In genomic region chr2:188984680-188985079, GRCh38 we compare ENCODE assay signal across 16 cellular contexts. TPM values are rescaled to one million over a fixed set of nuclear protein-coding genes. Genes with fewer than 3 reads are reported as not detected.
DNase-seq lines count a peak whose midpoint lies in the region; ATAC-seq and TF ChIP-seq lines count a peak whose summit lies in the region.
"Had no signal": no experiment of that assay in that cellular context is flagged by ENCODE, and none has a peak within 500 bp of the region (broad histone marks: within the 10 kb centered on the region; RNA-seq: fewer than 3 reads in every experiment).

No MANE protein-coding gene starts in this region.

- H3F3A ChIP-seq in SK-N-SH (replicated peaks; ENCODE audit: insufficient read depth) = peaks cover 88% of the 10 kb centered on the region

- peak overlapping the region; percentile 96 for H3K9ac ChIP-seq in SK-N-SH

- POLR2A ChIA-PET in SK-N-SH (lab: Yijun Ruan, JAX) = no interaction called here

- H3K4me1 ChIP-seq in SK-N-SH (ENCODE audit: control insufficient read depth in 1 of 2, insufficient read depth in 2 of 2, low read depth in 1 of 2, low read length in 1 of 2) = peaks cover 10 to 51% of the 10 kb centered on the region in 2 experiments
- H3K4me1 ChIP-seq: spleen had no signal

- no peak overlapping the region for H3K4me3 Mint-ChIP-seq in stimulated activated naive B cell treated with anti-CD40 and anti-IgM and Interleukin-4, amounts not matched to agents 10 μg/mL and 1 μg/mL and 100 μg/mL, for 72 hours
- H3K4me3 Mint-ChIP-seq: activated naive CD4-positive, alpha-beta T cell treated with anti-CD3 and anti-CD28 coated beads, Interleukin-2, amount 50 U/mL, for 24 hours; CD4-positive, CD25-positive, alpha-beta regulatory T cell had no signal

- no peaks in the 10 kb centered on the region for H3K4me1 Mint-ChIP-seq in stimulated activated naive B cell treated with anti-CD40 and anti-IgM and Interleukin-4, amounts not matched to agents 10 μg/mL and 1 μg/mL and 100 μg/mL, for 72 hours
- H3K4me1 Mint-ChIP-seq: activated naive CD4-positive, alpha-beta T cell treated with anti-CD3 and anti-CD28 coated beads, Interleukin-2, amount 50 U/mL, for 24 hours; CD4-positive, CD25-positive, alpha-beta regulatory T cell had no signal

- 25% methylated on average over 5 of the region's 5 CpGs for WGBS in SK-N-SH (ENCODE audit: low lambda C conversion rate)

- H3K36me3 Mint-ChIP-seq in stimulated activated naive B cell treated with anti-CD40 and anti-IgM and Interleukin-4, amounts not matched to agents 10 μg/mL and 1 μg/mL and 100 μg/mL, for 72 hours = no peaks in the 10 kb centered on the region
- H3K36me3 Mint-ChIP-seq: activated naive CD4-positive, alpha-beta T cell treated with anti-CD3 and anti-CD28 coated beads, Interleukin-2, amount 50 U/mL, for 24 hours; CD4-positive, CD25-positive, alpha-beta regulatory T cell had no signal

- H3K36me3 ChIP-seq in SK-N-SH (replicated peaks in 1 of 2; ENCODE audit: control insufficient read depth in 1 of 2, insufficient read depth in 2 of 2, low read length in 1 of 2) = peaks cover 55 to 85% of the 10 kb centered on the region in 2 experiments
- H3K36me3 ChIP-seq: spleen had no signal

- no peaks in the 10 kb centered on the region for H4K20me1 ChIP-seq in SK-N-SH (ENCODE audit: insufficient read depth)

- TF ChIP-seq EP300 in SK-N-SH (IDR thresholded peaks at IDR 0.05; ENCODE audit: borderline replicate concordance in 1 of 2, low read depth in 1 of 2, low read length in 1 of 2) = peak in 1 of 2 experiments; percentile 90; a peak in 2 of 4 replicates

- H3K9me3 Mint-ChIP-seq in stimulated activated naive B cell treated with anti-CD40 and anti-IgM and Interleukin-4, amounts not matched to agents 10 μg/mL and 1 μg/mL and 100 μg/mL, for 72 hours = no peaks in the 10 kb centered on the region
- H3K9me3 Mint-ChIP-seq: activated naive CD4-positive, alpha-beta T cell treated with anti-CD3 and anti-CD28 coated beads, Interleukin-2, amount 50 U/mL, for 24 hours had no signal

- no peaks in the 10 kb centered on the region for H3K27me3 ChIP-seq in SK-N-SH (ENCODE audit: insufficient read depth)
- H3K27me3 ChIP-seq: spleen had no signal

- no peak for TF ChIP-seq CTCF in AG10803 (conservative IDR thresholded peaks at IDR 0.05; ENCODE audit: low read length)
- TF ChIP-seq CTCF in SK-N-SH (IDR thresholded peaks at IDR 0.05) = no peak
- no peak for TF ChIP-seq CTCF in fibroblast of villous mesenchyme (IDR thresholded peaks at IDR 0.05; ENCODE audit: insufficient read depth, low read depth, low read length)

- ATAC-seq in sciatic nerve (peak; percentile 87), GM21528 (IDR thresholded peaks at IDR 0.05; ENCODE audit: low FRiP score, unreplicated experiment) (no peak)
- ATAC-seq in stimulated activated naive B cell treated with anti-CD40 and anti-IgM and Interleukin-4, amounts not matched to agents 10 μg/mL and 1 μg/mL and 100 μg/mL, for 72 hours (replicated peaks) = no peak
- ATAC-seq: esophagus mucosa had no signal

- CTCF ChIA-PET in SK-N-SH (lab: Yijun Ruan, JAX) = interaction anchor here (0.9 to 4.7 kb wide), 13 partner anchors 10 to 1489 kb away, joined by 3 to 32 read pairs (median 4); partner anchors contain the start of gene COL3A1

- DNase-seq in AG10803 (ENCODE audit: low read depth) = peak; percentile 95
- DNase-seq in SK-N-SH = no peak
- DNase-seq in fibroblast of villous mesenchyme (ENCODE audit: low read depth) = peak; percentile 88
- no peak for DNase-seq in sciatic nerve (ENCODE audit: low spot score)
- DNase-seq in NCI-H2171 treated with DMSO at 0.1 percent for 48 hours (lab: John Stamatoyannopoulos, UW) = no peak
- no peak for DNase-seq in stimulated activated naive B cell treated with anti-CD40 and anti-IgM and Interleukin-4, amounts not matched to agents 10 μg/mL and 1 μg/mL and 100 μg/mL, for 72 hours
- no peak for DNase-seq in SKM-1 treated with dmso at 0.1 percent for 144 hours (lab: John Stamatoyannopoulos, UW; ENCODE audit: unreplicated experiment)
- DNase-seq: activated CD4-positive, alpha-beta T cell treated with anti-CD3 and anti-CD28 coated beads for 4 hours; CD4-positive, CD25-positive, alpha-beta regulatory T cell; KG1; SIG-M5; spleen had no signal

- H3K27ac Mint-ChIP-seq in stimulated activated naive B cell treated with anti-CD40 and anti-IgM and Interleukin-4, amounts not matched to agents 10 μg/mL and 1 μg/mL and 100 μg/mL, for 72 hours = no peak overlapping the region
- H3K27ac Mint-ChIP-seq: activated naive CD4-positive, alpha-beta T cell treated with anti-CD3 and anti-CD28 coated beads, Interleukin-2, amount 50 U/mL, for 24 hours; CD4-positive, CD25-positive, alpha-beta regulatory T cell had no signal

- H3K4me2 ChIP-seq in SK-N-SH = peak overlapping the region; percentile 56; the same call in 1 of the 2 replicates

- H2AFZ ChIP-seq in SK-N-SH (ENCODE audit: low read depth) = no peak overlapping the region

- peaks cover 89% of the 10 kb centered on the region for H3K79me2 ChIP-seq in SK-N-SH (ENCODE audit: insufficient read depth)

- intact Hi-C loops in sciatic nerve (cut with DNase I) = no loop called here

- no peaks in the 10 kb centered on the region for H3K9me3 ChIP-seq in SK-N-SH
- H3K9me3 ChIP-seq: spleen had no signal

- peak overlapping the region; percentile 4 for H3K4me3 ChIP-seq in AG10803 (ENCODE audit: low read length)
- no peak overlapping the region for H3K4me3 ChIP-seq in SK-N-SH (ENCODE audit: low read depth in 2 of 2, low read length in 1 of 2)
- peak overlapping the region; percentile 99 for H3K4me3 ChIP-seq in fibroblast of villous mesenchyme (ENCODE audit: low read depth, low read length)
- H3K4me3 ChIP-seq: GM12878, spleen had no signal

- peak overlapping the region; percentile 99 to 100 for H3K27ac ChIP-seq in SK-N-SH (ENCODE audit: low read depth in 2 of 2, low read length in 1 of 2)

- H3K9me2 ChIP-seq in SK-N-SH = no peaks in the 10 kb centered on the region

- no peaks in the 10 kb centered on the region for H3K27me3 Mint-ChIP-seq in stimulated activated naive B cell treated with anti-CD40 and anti-IgM and Interleukin-4, amounts not matched to agents 10 μg/mL and 1 μg/mL and 100 μg/mL, for 72 hours
- H3K27me3 Mint-ChIP-seq: activated naive CD4-positive, alpha-beta T cell treated with anti-CD3 and anti-CD28 coated beads, Interleukin-2, amount 50 U/mL, for 24 hours; CD4-positive, CD25-positive, alpha-beta regulatory T cell had no signal

- no peak for TF ChIP-seq RAD21 in SK-N-SH (IDR thresholded peaks at IDR 0.05; ENCODE audit: low read length)

TF ChIP-seq in SK-N-SH, 30 proteins besides CTCF, POLR2A, EP300 and RAD21 (continues in another document):
- no peak for TF ChIP-seq FOXJ3 (CRISPR knock-in tag; IDR thresholded peaks at IDR 0.05)
- 0 out of 2 replicates have a peak, but pooled peaks have one; percentile 22 for TF ChIP-seq MEF2A (IDR thresholded peaks at IDR 0.05; ENCODE audit: borderline replicate concordance, low read depth)
- TF ChIP-seq CHD2 (IDR thresholded peaks at IDR 0.05; ENCODE audit: low read length, partially characterized antibody) = no peak
- TF ChIP-seq FOXM1 (IDR thresholded peaks at IDR 0.05; ENCODE audit: low read depth) = peak; percentile 84
- TF ChIP-seq GABPA (IDR thresholded peaks at IDR 0.05; ENCODE audit: low read depth) = peak; percentile 19; the same call in 1 of the 2 replicates
- TF ChIP-seq, protein P1, sequence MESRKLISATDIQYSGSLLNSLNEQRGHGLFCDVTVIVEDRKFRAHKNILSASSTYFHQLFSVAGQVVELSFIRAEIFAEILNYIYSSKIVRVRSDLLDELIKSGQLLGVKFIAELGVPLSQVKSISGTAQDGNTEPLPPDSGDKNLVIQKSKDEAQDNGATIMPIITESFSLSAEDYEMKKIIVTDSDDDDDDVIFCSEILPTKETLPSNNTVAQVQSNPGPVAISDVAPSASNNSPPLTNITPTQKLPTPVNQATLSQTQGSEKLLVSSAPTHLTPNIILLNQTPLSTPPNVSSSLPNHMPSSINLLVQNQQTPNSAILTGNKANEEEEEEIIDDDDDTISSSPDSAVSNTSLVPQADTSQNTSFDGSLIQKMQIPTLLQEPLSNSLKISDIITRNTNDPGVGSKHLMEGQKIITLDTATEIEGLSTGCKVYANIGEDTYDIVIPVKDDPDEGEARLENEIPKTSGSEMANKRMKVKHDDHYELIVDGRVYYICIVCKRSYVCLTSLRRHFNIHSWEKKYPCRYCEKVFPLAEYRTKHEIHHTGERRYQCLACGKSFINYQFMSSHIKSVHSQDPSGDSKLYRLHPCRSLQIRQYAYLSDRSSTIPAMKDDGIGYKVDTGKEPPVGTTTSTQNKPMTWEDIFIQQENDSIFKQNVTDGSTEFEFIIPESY (IDR thresholded peaks at IDR 0.05; ENCODE audit: borderline replicate concordance, low read depth) = no peak
- TF ChIP-seq TEAD4 (IDR thresholded peaks at IDR 0.05; ENCODE audit: borderline replicate concordance, insufficient read depth) = peak; percentile 67; the same call in 1 of the 2 replicates
- TF ChIP-seq GATA2 (CRISPR knock-in tag; IDR thresholded peaks at IDR 0.05) = no peak
- no peak for TF ChIP-seq REST (IDR thresholded peaks at IDR 0.05; ENCODE audit: low read depth, low read length)

RNA-seq across cellular contexts. Expression of gene COL3A1, which starts 10.5 kb away (rescaled TPM):
- 900 and 987 TPM in 2 replicates for polyA plus RNA-seq in SK-N-SH (2012; rRNA removed)
- 795 and 912 TPM in 2 replicates for polyA plus RNA-seq in SK-N-SH (2012; cell fraction: cytosol; rRNA removed)
- polyA plus RNA-seq in SK-N-SH (2012; cell fraction: nucleus; rRNA removed) = 770 and 1,016 TPM in 2 replicates
- total RNA-seq in fibroblast of villous mesenchyme (3,024 and 3,294 TPM in 2 replicates), sciatic nerve (191 TPM)
- total RNA-seq: CD4-positive, CD25-positive, alpha-beta regulatory T cell had no signal
- polyA plus RNA-seq: CD4-positive, CD25-positive, alpha-beta regulatory T cell had no signal

Comparison
In these comparisons a context has a peak if more than half of its experiments do, and no peak if none do; other contexts are left out.
1. DNase-seq: peak in AG10803 (single experiment) and fibroblast of villous mesenchyme (single experiment); none in SK-N-SH (single experiment), sciatic nerve (single experiment), NCI-H2171 treated with DMSO at 0.1 percent for 48 hours (single experiment), stimulated activated naive B cell treated with anti-CD40 and anti-IgM and Interleukin-4, amounts not matched to agents 10 μg/mL and 1 μg/mL and 100 μg/mL, for 72 hours (single experiment) and SKM-1 treated with dmso at 0.1 percent for 144 hours (single experiment).
2. H3K4me3 ChIP-seq: peak in AG10803 (single experiment) and fibroblast of villous mesenchyme (single experiment); none in SK-N-SH (0 of 2).
3. RNA of gene COL3A1, which starts 10.5 kb away (total RNA-seq): 3,024 to 3,294 TPM in fibroblast of villous mesenchyme; 191 TPM in sciatic nerve (single experiment); every median in the first group is over 10 times any median in the second.